Comparison of ENCODE assay signal across 10 cellular contexts in the genomic region with DNA sequence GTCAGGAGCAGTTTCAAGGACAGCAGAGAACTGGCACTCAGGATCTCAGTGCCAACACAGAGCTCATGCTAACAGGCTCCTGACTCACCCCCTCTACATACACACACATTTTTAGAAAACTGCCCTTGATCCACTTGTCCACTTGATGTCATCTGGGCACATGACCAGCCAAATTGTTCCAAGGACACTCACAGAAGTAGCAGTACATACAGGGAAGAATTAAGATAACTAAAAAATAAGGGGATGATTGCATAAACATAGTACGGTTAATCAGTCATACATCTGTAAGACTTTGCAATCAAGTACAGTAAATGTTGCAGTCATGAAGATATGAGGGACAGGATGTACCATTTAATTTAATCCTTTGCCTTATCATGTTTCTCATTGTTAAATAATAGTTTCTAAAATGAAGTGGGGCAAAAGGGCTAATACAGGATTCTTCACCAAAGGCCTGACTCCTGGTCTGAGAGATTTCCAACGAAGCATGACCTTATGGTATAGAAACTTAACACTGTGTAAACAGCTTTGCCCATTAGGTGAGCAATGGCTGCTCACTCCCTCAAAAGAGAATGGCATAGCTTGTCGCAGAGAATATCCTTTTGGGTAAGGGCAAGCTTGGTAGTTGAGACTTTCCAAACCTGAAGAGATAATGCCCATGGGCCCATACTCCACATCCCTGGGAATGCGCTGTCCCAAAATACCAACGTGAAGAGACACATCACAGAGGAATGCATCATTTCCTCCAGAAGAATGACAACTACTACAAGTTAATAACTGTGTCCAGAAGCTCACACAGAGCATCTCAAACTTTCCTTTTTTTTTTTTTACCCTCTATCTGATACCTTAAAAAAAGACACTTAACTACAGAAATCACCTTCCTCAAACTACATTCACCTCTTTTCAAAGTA.
DNase-seq lines count a peak whose midpoint lies in the region; ATAC-seq, FAIRE-seq and TF ChIP-seq lines count a peak whose summit lies in the region.
"Had no signal": no experiment of that assay in that cellular context is flagged by ENCODE, and none has a peak within 500 bp of the region (broad histone marks: within the 10 kb centered on the region; RNA-seq: fewer than 3 reads in every experiment).

No MANE protein-coding gene starts in this region.

- FAIRE-seq in GM12891 (lab: Jason Lieb, UNC), result peak; percentile 62

- H3K4me1 Mint-ChIP-seq in osteocyte (ENCODE audit: unreplicated experiment), result peaks cover 8% of the 10 kb centered on the region
- peaks cover 10% of the 10 kb centered on the region for H3K4me1 Mint-ChIP-seq in activated naive CD8-positive, alpha-beta T cell treated with anti-CD3 and anti-CD28 coated beads, Interleukin-2, amount 50 U/mL, for 24 hours

- peak overlapping the region; percentile 10 for H3K27ac Mint-ChIP-seq in osteocyte (ENCODE audit: unreplicated experiment)
- no peak overlapping the region for H3K27ac Mint-ChIP-seq in activated naive CD8-positive, alpha-beta T cell treated with anti-CD3 and anti-CD28 coated beads, Interleukin-2, amount 50 U/mL, for 24 hours
- H3K27ac Mint-ChIP-seq: effector memory CD8-positive, alpha-beta T cell had no signal

- DNase-seq in GM12891 (ENCODE audit: insufficient read length, low spot score) (no peak), NCI-H69 (lab: John Stamatoyannopoulos, UW) (peak; percentile 87), fibroblast of peridontal ligament (ENCODE audit: extremely low read depth) (peak; percentile 59), osteocyte (ENCODE audit: extremely low spot score, unreplicated experiment) (no peak), kidney glomerular epithelial cell (lab: John Stamatoyannopoulos, UW) (no peak), NCI-H2029 (lab: John Stamatoyannopoulos, UW) (no peak)
- DNase-seq in activated naive CD8-positive, alpha-beta T cell treated with anti-CD3 and anti-CD28 coated beads, Interleukin-2, amount 50 U/mL, for 24 hours, result no peak
- DNase-seq: activated CD4-positive, CD25-positive, alpha-beta regulatory T cell treated with anti-CD3 and anti-CD28 coated beads, Interleukin-2, amount 50 U/mL, for 72 hours; effector memory CD8-positive, alpha-beta T cell had no signal

- H3K9me3 Mint-ChIP-seq in osteocyte (ENCODE audit: unreplicated experiment), result no peaks in the 10 kb centered on the region
- H3K9me3 Mint-ChIP-seq in activated naive CD8-positive, alpha-beta T cell treated with anti-CD3 and anti-CD28 coated beads, Interleukin-2, amount 50 U/mL, for 24 hours, result no peaks in the 10 kb centered on the region
- H3K9me3 Mint-ChIP-seq: effector memory CD8-positive, alpha-beta T cell had no signal

- ATAC-seq in HG03354 (IDR thresholded peaks at IDR 0.05; ENCODE audit: poor library complexity, severe bottlenecking, unreplicated experiment), result no peak
- no peak for ATAC-seq in activated naive CD8-positive, alpha-beta T cell treated with anti-CD3 and anti-CD28 coated beads, Interleukin-2, amount 50 U/mL, for 24 hours
- ATAC-seq: effector memory CD8-positive, alpha-beta T cell had no signal

- no peak for TF ChIP-seq CTCF in osteocyte (IDR thresholded peaks at IDR 0.05)

- no peak for TF ChIP-seq POLR2A in GM12891 (IDR thresholded peaks at IDR 0.05; ENCODE audit: low read depth, low read length)

- H3K27me3 Mint-ChIP-seq in osteocyte (ENCODE audit: unreplicated experiment), result no peaks in the 10 kb centered on the region
- H3K27me3 Mint-ChIP-seq in activated naive CD8-positive, alpha-beta T cell treated with anti-CD3 and anti-CD28 coated beads, Interleukin-2, amount 50 U/mL, for 24 hours, result no peaks in the 10 kb centered on the region
- H3K27me3 Mint-ChIP-seq: effector memory CD8-positive, alpha-beta T cell had no signal

- no peak overlapping the region for H3K4me3 Mint-ChIP-seq in osteocyte (ENCODE audit: unreplicated experiment)
- no peak overlapping the region for H3K4me3 Mint-ChIP-seq in activated naive CD8-positive, alpha-beta T cell treated with anti-CD3 and anti-CD28 coated beads, Interleukin-2, amount 50 U/mL, for 24 hours
- H3K4me3 Mint-ChIP-seq: effector memory CD8-positive, alpha-beta T cell had no signal

- H3K36me3 Mint-ChIP-seq in osteocyte (ENCODE audit: unreplicated experiment), result peaks cover 13% of the 10 kb centered on the region
- H3K36me3 Mint-ChIP-seq in activated naive CD8-positive, alpha-beta T cell treated with anti-CD3 and anti-CD28 coated beads, Interleukin-2, amount 50 U/mL, for 24 hours (ENCODE audit: low read depth), result peaks cover 6% of the 10 kb centered on the region

TF ChIP-seq in GM12891, 5 proteins besides CTCF, POLR2A, EP300 and RAD21:
- TF ChIP-seq POU2F2 (IDR thresholded peaks at IDR 0.05; ENCODE audit: low read depth, low read length) (no peak), PAX5 (IDR thresholded peaks at IDR 0.05; ENCODE audit: insufficient read depth, low read length, severe bottlenecking) (no peak), SPI1 (IDR thresholded peaks at IDR 0.05; ENCODE audit: low read depth, low read length) (no peak), TAF1 (IDR thresholded peaks at IDR 0.05; ENCODE audit: low read depth, low read length) (no peak), POLR2AphosphoS5 (IDR thresholded peaks at IDR 0.05; ENCODE audit: low read depth, low read length) (no peak)
TF ChIP-seq in GM12891: peak in this region for 0.

Comparison
In these comparisons a context has a peak if more than half of its experiments do, and no peak if none do; other contexts are left out.
1. DNase-seq: peak in NCI-H69 (single experiment) and fibroblast of peridontal ligament (single experiment); none in GM12891 (single experiment), osteocyte (single experiment), kidney glomerular epithelial cell (single experiment), NCI-H2029 (single experiment) and activated naive CD8-positive, alpha-beta T cell treated with anti-CD3 and anti-CD28 coated beads, Interleukin-2, amount 50 U/mL, for 24 hours (single experiment).